ENCODE assay signal across 19 cellular contexts in genomic region chr3:84825817-84826216, GRCh38.
"Had no signal": no experiment of that assay in that cellular context is flagged by ENCODE, and none has a peak within 500 bp of the region (broad histone marks: within the 10 kb centered on the region; RNA-seq: fewer than 3 reads in every experiment).

No MANE protein-coding gene starts in this region.

- H3K9me3 ChIP-seq: gastroesophageal sphincter, suprapubic skin, upper lobe of left lung had no signal

- H3K36me3 ChIP-seq: gastroesophageal sphincter, right atrium auricular region, suprapubic skin, upper lobe of left lung had no signal

- H3K27me3 Mint-ChIP-seq: activated T-helper 17 cell treated with anti-CD3 and anti-CD28 coated beads, Interleukin-2, amount 50 U/mL, for 72 hours had no signal

- H3K4me3 ChIP-seq: gastroesophageal sphincter, lung, mucosa of descending colon, right atrium auricular region, skin epidermis, suprapubic skin, upper lobe of left lung had no signal

- H3K4me1 ChIP-seq: gastroesophageal sphincter, right atrium auricular region, suprapubic skin, upper lobe of left lung had no signal

- H3K27me3 ChIP-seq: gastroesophageal sphincter, right atrium auricular region, suprapubic skin, upper lobe of left lung had no signal

- DNase-seq: activated CD4-positive, alpha-beta T cell treated with anti-CD3 and anti-CD28 coated beads for 1 hour; activated CD4-positive, alpha-beta T cell treated with anti-CD3 and anti-CD28 coated beads, Interleukin-2, amount 50 U/mL, for 4 hours; activated naive CD4-positive, alpha-beta T cell treated with anti-CD3 and anti-CD28 coated beads for 36 hours; erythroblast; islet precursor cell; mucosa of descending colon; natural killer cell; nucleus accumbens; stimulated activated CD4-positive, alpha-beta T cell treated with anti-CD3 and anti-CD28 coated beads, Interleukin-4, amount 100 ng/mL, for 24 hours; stimulated activated naive CD4-positive, alpha-beta T cell treated with Interleukin-2 at 50 U/mL for 16 hours; T-helper 1 cell; T1000; upper lobe of left lung had no signal

- H3K27ac ChIP-seq: gastroesophageal sphincter, right atrium auricular region, skin epidermis, suprapubic skin, upper lobe of left lung had no signal

- H3K27ac Mint-ChIP-seq: activated naive CD4-positive, alpha-beta T cell treated with anti-CD3 and anti-CD28 coated beads for 36 hours; activated T-helper 17 cell treated with anti-CD3 and anti-CD28 coated beads, Interleukin-2, amount 50 U/mL, for 72 hours; natural killer cell had no signal

- H3K4me3 Mint-ChIP-seq: activated naive CD4-positive, alpha-beta T cell treated with anti-CD3 and anti-CD28 coated beads for 36 hours; activated T-helper 17 cell treated with anti-CD3 and anti-CD28 coated beads, Interleukin-2, amount 50 U/mL, for 72 hours; natural killer cell had no signal

- H3K4me1 Mint-ChIP-seq: activated T-helper 17 cell treated with anti-CD3 and anti-CD28 coated beads, Interleukin-2, amount 50 U/mL, for 72 hours; natural killer cell had no signal

- H3K9me3 Mint-ChIP-seq: activated T-helper 17 cell treated with anti-CD3 and anti-CD28 coated beads, Interleukin-2, amount 50 U/mL, for 72 hours had no signal
